ENCODE assay signal across 16 cellular contexts in the genomic region with DNA sequence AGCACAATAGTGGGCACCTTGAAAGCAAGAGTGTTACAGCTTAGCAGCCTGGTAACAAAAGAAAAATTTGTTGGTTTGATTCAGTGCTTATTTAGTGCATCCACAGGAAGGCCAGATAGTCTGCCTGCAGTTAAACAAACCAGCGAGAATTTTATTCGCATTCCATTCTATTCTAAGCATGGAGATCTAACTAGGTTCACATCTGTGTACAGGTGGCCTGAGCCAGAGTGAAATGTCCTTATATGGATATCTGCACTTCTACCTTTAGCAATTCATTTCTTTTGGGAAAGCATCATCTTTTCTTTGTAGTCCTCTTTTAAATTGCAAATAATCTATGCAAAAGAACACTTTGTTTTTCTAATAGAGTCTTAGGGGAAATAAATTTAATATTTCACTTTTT.
DNase-seq lines count a peak whose midpoint lies in the region; ATAC-seq, FAIRE-seq and TF ChIP-seq lines count a peak whose summit lies in the region.
"Had no signal": no experiment of that assay in that cellular context is flagged by ENCODE, and none has a peak within 500 bp of the region (broad histone marks: within the 10 kb centered on the region; RNA-seq: fewer than 3 reads in every experiment).

No MANE protein-coding gene starts in this region.

- DNase-seq in H9 (no peak), WTC11 (ENCODE audit: low spot score) (no peak), iPS DF 6.9 (ENCODE audit: low read depth, low spot score) (peak; percentile 2), GM12892 (ENCODE audit: insufficient read length) (no peak), posterior vena cava (ENCODE audit: low spot score) (no peak), hippocampal formation (lab: John Stamatoyannopoulos, UW) (no peak)
- DNase-seq: C1 segment of cervical spinal cord; Calu3; CD4-positive, alpha-beta memory T cell; COR-L47; DMS53; DMS79 treated with DMSO at 0.1 percent for 48 hours; GF-D8; HFFc6 had no signal

- no peaks in the 10 kb centered on the region for H3K79me1 ChIP-seq in H9 (ENCODE audit: insufficient read depth, low read depth, low read length, poor library complexity, severe bottlenecking)

- ATAC-seq in WTC11, result peak; percentile 34; the same call in 1 of the 2 replicates

- POLR2A ChIA-PET in WTC11 (lab: Charles Lee), result no interaction called here

- H3K9me3 ChIP-seq in H9 (ENCODE audit: control insufficient read depth, low read depth, low read length) (no peaks in the 10 kb centered on the region), iPS DF 6.9 (ENCODE audit: control insufficient read depth, insufficient read depth, low read length) (no peaks in the 10 kb centered on the region)
- H3K9me3 ChIP-seq: HAP-1 had no signal

- TF ChIP-seq CTCF in H9 (conservative IDR thresholded peaks at IDR 0.05), result no peak
- TF ChIP-seq CTCF in WTC11 (IDR thresholded peaks at IDR 0.05), result no peak

- H2BK15ac ChIP-seq in H9 (ENCODE audit: low read depth, low read length), result no peak overlapping the region

- intact Hi-C loops in posterior vena cava (cut with DNase I), result no loop called here

- no peak overlapping the region for H3K56ac ChIP-seq in H9 (ENCODE audit: insufficient read length, low read depth, low read length)

- no peak overlapping the region for H3K4me3 Mint-ChIP-seq in H9
- no peak overlapping the region for H3K4me3 Mint-ChIP-seq in WTC11
- H3K4me3 Mint-ChIP-seq: CD4-positive, alpha-beta memory T cell; HFFc6 had no signal

- H4K20me1 ChIP-seq in H9 (ENCODE audit: control insufficient read depth, insufficient read depth, insufficient read length), result no peaks in the 10 kb centered on the region

- H4K8ac ChIP-seq in H9 (replicated peaks; ENCODE audit: insufficient read length, low read depth, low read length), result no peak overlapping the region

- H3K4me1 ChIP-seq in H9 (ENCODE audit: insufficient read depth, low read length), result no peaks in the 10 kb centered on the region
- H3K4me1 ChIP-seq in iPS DF 6.9 (ENCODE audit: control insufficient read depth, insufficient read depth, low read length), result no peaks in the 10 kb centered on the region
- H3K4me1 ChIP-seq: HAP-1 had no signal

- peak overlapping the region; percentile 14 for H2BK20ac ChIP-seq in H9 (ENCODE audit: low read depth, low read length, poor library complexity, severe bottlenecking)

- H3K18ac ChIP-seq in H9 (ENCODE audit: insufficient read length, low read depth, low read length), result no peak overlapping the region

- no peak overlapping the region; the same call in 1 of the 2 replicates for H3K4ac ChIP-seq in H9 (ENCODE audit: low read depth, low read length)

- CTCF ChIA-PET in WTC11 (lab: Charles Lee), result no interaction called here

- no peaks in the 10 kb centered on the region for H3K23me2 ChIP-seq in H9 (ENCODE audit: insufficient read length, low read depth, low read length, poor library complexity, severe bottlenecking)

- no peak overlapping the region; the same call in 1 of the 2 replicates for H3K14ac ChIP-seq in H9 (ENCODE audit: insufficient read depth, low read length)

- no peaks in the 10 kb centered on the region for H3K79me2 ChIP-seq in H9 (ENCODE audit: insufficient read depth, low read length)

- no peak overlapping the region for H2AK5ac ChIP-seq in H9 (ENCODE audit: insufficient read length, low read length)

- H3K27ac ChIP-seq in H9 (ENCODE audit: insufficient read length, low read depth, low read length) (no peak overlapping the region), iPS DF 6.9 (ENCODE audit: low read length) (no peak overlapping the region)

- H3K4me3 ChIP-seq in iPS DF 6.9 (ENCODE audit: low read length), result no peak overlapping the region
- H3K4me3 ChIP-seq: HAP-1 had no signal

- no peak overlapping the region for H3K4me2 ChIP-seq in H9 (ENCODE audit: insufficient read depth, insufficient read length, low read length)

- no peaks in the 10 kb centered on the region for H3K36me3 ChIP-seq in iPS DF 6.9 (ENCODE audit: control insufficient read depth, insufficient read depth, low read length)
- H3K36me3 ChIP-seq: HAP-1 had no signal

- H3K9ac ChIP-seq in H9 (ENCODE audit: extremely low read depth, insufficient read length, low read length), result no peak overlapping the region

- no peaks in the 10 kb centered on the region; the same call in 1 of the 2 replicates for H3K27me3 Mint-ChIP-seq in H9 (ENCODE audit: low read depth)
- no peaks in the 10 kb centered on the region for H3K27me3 Mint-ChIP-seq in WTC11 (ENCODE audit: low read depth)
- H3K27me3 Mint-ChIP-seq: CD4-positive, alpha-beta memory T cell had no signal

- H2BK5ac ChIP-seq in H9 (ENCODE audit: insufficient read length, low read length), result no peak overlapping the region

- H4K5ac ChIP-seq in H9 (ENCODE audit: insufficient read length, low read depth, low read length), result no peak overlapping the region

- H3K9me3 Mint-ChIP-seq in H9, result peaks cover 0 to 14% of the 10 kb centered on the region in 2 experiments; a peak in 3 of 5 replicates
- H3K9me3 Mint-ChIP-seq in WTC11, result no peaks in the 10 kb centered on the region

- H3K4me1 Mint-ChIP-seq in H9, result peaks cover 7% of the 10 kb centered on the region in 2 experiments
- peaks cover 15% of the 10 kb centered on the region for H3K4me1 Mint-ChIP-seq in WTC11
- H3K4me1 Mint-ChIP-seq: CD4-positive, alpha-beta memory T cell had no signal

- H3K27ac Mint-ChIP-seq in H9 (peak overlapping the region in 2 of 3 experiments; percentile 20 to 89; a peak in 3 of 7 replicates), WTC11 (peak overlapping the region; percentile 71)
- H3K27ac Mint-ChIP-seq: HFFc6 had no signal

- no peak for TF ChIP-seq POLR2A in GM12892 (IDR thresholded peaks at IDR 0.05; ENCODE audit: low read depth, low read length)

- no peak overlapping the region for H4K91ac ChIP-seq in H9 (ENCODE audit: insufficient read length, low read depth, low read length)

- no peak overlapping the region for H2AFZ ChIP-seq in H9 (ENCODE audit: low read length)

- peaks cover 0 to 8% (median 6%) of the 10 kb centered on the region in 3 experiments; a peak in 3 of 7 replicates for H3K36me3 Mint-ChIP-seq in H9 (ENCODE audit: insufficient read depth in 1 of 3, low read depth in 3 of 3)
- H3K36me3 Mint-ChIP-seq in WTC11, result no peaks in the 10 kb centered on the region
- H3K36me3 Mint-ChIP-seq: CD4-positive, alpha-beta memory T cell had no signal

- H2BK12ac ChIP-seq in H9 (ENCODE audit: insufficient read length, low read depth, low read length), result no peak overlapping the region

- H2BK120ac ChIP-seq in H9 (ENCODE audit: low read depth, low read length, poor library complexity, severe bottlenecking), result peak overlapping the region; percentile 80

- no peak overlapping the region for H3K23ac ChIP-seq in H9 (ENCODE audit: insufficient read length, low read depth, low read length)

- no peak for FAIRE-seq in GM12892 (lab: Jason Lieb, UNC)
- FAIRE-seq: GM12891 had no signal

- no peak overlapping the region for H3T11ph ChIP-seq in H9 (ENCODE audit: low read length)

- WGBS in H9 (ENCODE audit: extremely low coverage, insufficient read length, low lambda C conversion rate), result no CpG with 5 or more reads among the region's 2 CpGs
- WGBS in iPS DF 6.9 (ENCODE audit: insufficient coverage, insufficient read length), result no CpG with 5 or more reads among the region's 2 CpGs

- no peaks in the 10 kb centered on the region for H3K27me3 ChIP-seq in H9 (ENCODE audit: insufficient read depth, low read length)
- H3K27me3 ChIP-seq in iPS DF 6.9 (ENCODE audit: control insufficient read depth, insufficient read depth, low read length), result no peaks in the 10 kb centered on the region

TF ChIP-seq in WTC11, 78 proteins besides CTCF, POLR2A, EP300 and RAD21:
- TF ChIP-seq, protein P1, sequence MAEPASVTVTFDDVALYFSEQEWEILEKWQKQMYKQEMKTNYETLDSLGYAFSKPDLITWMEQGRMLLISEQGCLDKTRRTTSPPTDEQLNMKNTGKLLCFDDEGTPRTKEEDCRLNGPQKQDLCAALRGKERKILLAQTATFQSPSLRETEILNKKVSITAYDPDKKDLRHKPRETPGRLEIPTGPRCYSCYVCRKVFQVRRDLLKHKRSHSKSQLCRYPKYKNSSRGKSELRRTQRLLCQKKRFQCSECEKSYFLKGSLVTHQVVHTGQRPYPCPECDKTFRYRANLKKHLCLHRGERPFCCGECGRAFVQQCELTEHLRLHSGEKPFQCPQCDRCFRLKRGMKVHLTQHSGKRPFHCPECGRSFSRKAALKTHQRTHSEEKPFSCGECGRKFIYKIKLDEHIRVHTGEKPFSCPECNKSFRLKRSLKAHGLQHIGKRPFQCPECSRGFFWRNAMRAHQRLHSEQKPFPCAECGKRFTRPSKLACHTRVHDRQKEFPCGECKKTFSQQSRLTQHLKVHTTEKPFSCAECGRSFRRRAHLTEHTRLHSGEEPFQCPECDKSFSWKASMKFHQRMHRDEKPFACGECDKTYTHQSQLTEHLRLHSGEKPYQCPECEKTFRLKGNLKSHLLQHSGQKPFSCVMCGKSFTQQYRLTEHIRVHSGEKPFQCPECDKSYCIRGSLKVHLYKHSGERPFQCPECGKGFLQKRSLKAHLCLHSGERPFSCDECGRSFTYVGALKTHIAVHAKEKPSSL (CRISPR knock-in tag; conservative IDR thresholded peaks at IDR 0.05), result no peak
- no peak for TF ChIP-seq ZNF219 (CRISPR knock-in tag; IDR thresholded peaks at IDR 0.05; ENCODE audit: borderline replicate concordance)
